Comparison of ENCODE assay signal across 19 cellular contexts in genomic region chr2:209613941-209614340, GRCh38.
DNase-seq lines count a peak whose midpoint lies in the region; ATAC-seq and TF ChIP-seq lines count a peak whose summit lies in the region.
"Had no signal": no experiment of that assay in that cellular context is flagged by ENCODE, and none has a peak within 500 bp of the region (broad histone marks: within the 10 kb centered on the region; RNA-seq: fewer than 3 reads in every experiment).

No MANE protein-coding gene starts in this region.

- TF ChIP-seq EP300 in neural cell (conservative IDR thresholded peaks at IDR 0.05; ENCODE audit: poor library complexity, severe bottlenecking) = no peak

- H3K9me3 ChIP-seq in ES-I3 (ENCODE audit: control insufficient read depth, insufficient read depth, low read length) = peaks cover 7% of the 10 kb centered on the region; the same call in 1 of the 2 replicates
- no peaks in the 10 kb centered on the region for H3K9me3 ChIP-seq in ectodermal cell (ENCODE audit: control insufficient read depth, low read length)
- no peaks in the 10 kb centered on the region for H3K9me3 ChIP-seq in neural cell (ENCODE audit: low read length)
- H3K9me3 ChIP-seq in tibial artery = no peaks in the 10 kb centered on the region

- 0% methylated on average over 4 of the region's 4 CpGs for WGBS in ectodermal cell, 2 experiments

- no peak for TF ChIP-seq RAD21 in neural cell (conservative IDR thresholded peaks at IDR 0.05)

- no peak overlapping the region for H3K4me2 ChIP-seq in neural cell (ENCODE audit: low read length)

- peaks cover 4% of the 10 kb centered on the region for H3F3A ChIP-seq in neural cell (ENCODE audit: insufficient read depth, low read length, poor library complexity, severe bottlenecking)

- H4K20me1 ChIP-seq in neural cell (ENCODE audit: insufficient read depth) = peaks cover 27% of the 10 kb centered on the region

- H3K9ac ChIP-seq in ES-I3 (ENCODE audit: low read depth, low read length) = peak overlapping the region; percentile 22
- H3K9ac ChIP-seq in neural cell (ENCODE audit: low read length) = no peak overlapping the region

- peak; percentile 97 for DNase-seq in NCI-H2227 treated with DMSO at 0.1 percent for 48 hours (lab: John Stamatoyannopoulos, UW)
- no peak for DNase-seq in A172 (ENCODE audit: low spot score)
- DNase-seq in activated naive CD4-positive, alpha-beta T cell treated with anti-CD3 and anti-CD28 coated beads, Interleukin-2, amount 50 U/mL, for 16 hours = no peak
- no peak for DNase-seq in tibial artery
- DNase-seq: AML-193; Calu3; CD4-positive, CD25-positive, alpha-beta regulatory T cell; KG1; NCI-H1092 treated with DMSO at 0.1 percent for 48 hours; NCI-H187 treated with DMSO at 0.1 percent for 48 hours; NCI-H524 treated with DMSO at 0.1 percent for 48 hours; SHP77 had no signal

- intact Hi-C loops in tibial artery (cut with DNase I; ENCODE audit: low total_unique reads) = no loop called here

- peaks cover 80% of the 10 kb centered on the region for H3K79me2 ChIP-seq in neural cell (replicated peaks; ENCODE audit: insufficient read depth, low read length)

- H3K36me3 ChIP-seq in ES-I3 (ENCODE audit: insufficient read depth, low read length) = no peaks in the 10 kb centered on the region
- H3K36me3 ChIP-seq in ectodermal cell (ENCODE audit: control insufficient read depth, insufficient read depth, low read length) = peaks cover 4% of the 10 kb centered on the region
- H3K36me3 ChIP-seq in neural cell (ENCODE audit: insufficient read depth, low read length) = peaks cover 15% of the 10 kb centered on the region
- no peaks in the 10 kb centered on the region for H3K36me3 ChIP-seq in tibial artery

- H3K27ac ChIP-seq in ectodermal cell (ENCODE audit: insufficient read depth, low read depth, low read length, poor library complexity, severe bottlenecking) (peak overlapping the region; percentile 94), neural cell (ENCODE audit: low read length) (peak overlapping the region; percentile 48), tibial artery (no peak overlapping the region)
- H3K27ac ChIP-seq: HL-60 had no signal

- H3K9me2 ChIP-seq in neural cell (ENCODE audit: insufficient read depth, low read length) = no peaks in the 10 kb centered on the region

- H3K27me3 ChIP-seq in ectodermal cell (ENCODE audit: control insufficient read depth, insufficient read depth, low read length, poor library complexity, severe bottlenecking) = no peaks in the 10 kb centered on the region
- no peaks in the 10 kb centered on the region for H3K27me3 ChIP-seq in neural cell (ENCODE audit: insufficient read depth, low read depth, low read length)
- H3K27me3 ChIP-seq in tibial artery = no peaks in the 10 kb centered on the region

- no peak for ATAC-seq in HG02588 (IDR thresholded peaks at IDR 0.05; ENCODE audit: unreplicated experiment)
- ATAC-seq: GM12878, SK-N-SH treated with all-trans-retinoic acid at 6 μM for 48 hours had no signal

- H3K4me1 ChIP-seq in ES-I3 (ENCODE audit: insufficient read depth, low read length) = peaks cover 22% of the 10 kb centered on the region
- H3K4me1 ChIP-seq in ectodermal cell (ENCODE audit: control insufficient read depth, insufficient read depth, low read length) = peaks cover 44% of the 10 kb centered on the region
- no peaks in the 10 kb centered on the region for H3K4me1 ChIP-seq in tibial artery

- H2AFZ ChIP-seq in neural cell (ENCODE audit: low read depth, low read length) = no peak overlapping the region

- H3K4me3 ChIP-seq in ectodermal cell (ENCODE audit: insufficient read depth, low read depth, low read length) = no peak overlapping the region
- no peak overlapping the region for H3K4me3 ChIP-seq in neural cell (ENCODE audit: low read length)
- no peak overlapping the region for H3K4me3 ChIP-seq in tibial artery
- H3K4me3 ChIP-seq: GM12878 had no signal

- TF ChIP-seq CTCF in neural cell (IDR thresholded peaks at IDR 0.05; ENCODE audit: poor library complexity, severe bottlenecking) (no peak), tibial artery (IDR thresholded peaks at IDR 0.05) (no peak)

TF ChIP-seq in neural cell, 6 proteins besides CTCF, POLR2A, EP300 and RAD21:
- TF ChIP-seq SMC3 (conservative IDR thresholded peaks at IDR 0.05; ENCODE audit: poor library complexity) = no peak
- no peak for TF ChIP-seq MXI1 (conservative IDR thresholded peaks at IDR 0.05; ENCODE audit: poor library complexity, severe bottlenecking)
- TF ChIP-seq EZH2 (IDR thresholded peaks at IDR 0.05; ENCODE audit: borderline replicate concordance, insufficient read depth, low read length, poor library complexity, severe bottlenecking) = no peak
- TF ChIP-seq POLR2AphosphoS5 (IDR thresholded peaks at IDR 0.05) = no peak
- TF ChIP-seq, protein P1, sequence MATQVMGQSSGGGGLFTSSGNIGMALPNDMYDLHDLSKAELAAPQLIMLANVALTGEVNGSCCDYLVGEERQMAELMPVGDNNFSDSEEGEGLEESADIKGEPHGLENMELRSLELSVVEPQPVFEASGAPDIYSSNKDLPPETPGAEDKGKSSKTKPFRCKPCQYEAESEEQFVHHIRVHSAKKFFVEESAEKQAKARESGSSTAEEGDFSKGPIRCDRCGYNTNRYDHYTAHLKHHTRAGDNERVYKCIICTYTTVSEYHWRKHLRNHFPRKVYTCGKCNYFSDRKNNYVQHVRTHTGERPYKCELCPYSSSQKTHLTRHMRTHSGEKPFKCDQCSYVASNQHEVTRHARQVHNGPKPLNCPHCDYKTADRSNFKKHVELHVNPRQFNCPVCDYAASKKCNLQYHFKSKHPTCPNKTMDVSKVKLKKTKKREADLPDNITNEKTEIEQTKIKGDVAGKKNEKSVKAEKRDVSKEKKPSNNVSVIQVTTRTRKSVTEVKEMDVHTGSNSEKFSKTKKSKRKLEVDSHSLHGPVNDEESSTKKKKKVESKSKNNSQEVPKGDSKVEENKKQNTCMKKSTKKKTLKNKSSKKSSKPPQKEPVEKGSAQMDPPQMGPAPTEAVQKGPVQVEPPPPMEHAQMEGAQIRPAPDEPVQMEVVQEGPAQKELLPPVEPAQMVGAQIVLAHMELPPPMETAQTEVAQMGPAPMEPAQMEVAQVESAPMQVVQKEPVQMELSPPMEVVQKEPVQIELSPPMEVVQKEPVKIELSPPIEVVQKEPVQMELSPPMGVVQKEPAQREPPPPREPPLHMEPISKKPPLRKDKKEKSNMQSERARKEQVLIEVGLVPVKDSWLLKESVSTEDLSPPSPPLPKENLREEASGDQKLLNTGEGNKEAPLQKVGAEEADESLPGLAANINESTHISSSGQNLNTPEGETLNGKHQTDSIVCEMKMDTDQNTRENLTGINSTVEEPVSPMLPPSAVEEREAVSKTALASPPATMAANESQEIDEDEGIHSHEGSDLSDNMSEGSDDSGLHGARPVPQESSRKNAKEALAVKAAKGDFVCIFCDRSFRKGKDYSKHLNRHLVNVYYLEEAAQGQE (IDR thresholded peaks at IDR 0.05; ENCODE audit: borderline replicate concordance) = no peak
- TF ChIP-seq TAF1 (IDR thresholded peaks at IDR 0.05; ENCODE audit: low read depth) = no peak

Comparison
In these comparisons a context has a peak if more than half of its experiments do, and no peak if none do; other contexts are left out.
1. H3K27ac ChIP-seq: peak in ectodermal cell (single experiment) and neural cell (single experiment); none in tibial artery (0 of 2).